Comparison of ENCODE assay signal across 10 cellular contexts in genomic region chr2:55581875-55582547, GRCh38. TPM values are rescaled to one million over a fixed set of nuclear protein-coding genes. Genes with fewer than 3 reads are reported as not detected.
DNase-seq lines count a peak whose midpoint lies in the region; ATAC-seq and TF ChIP-seq lines count a peak whose summit lies in the region.
"Had no signal": no experiment of that assay in that cellular context is flagged by ENCODE, and none has a peak within 500 bp of the region (broad histone marks: within the 10 kb centered on the region; RNA-seq: fewer than 3 reads in every experiment).

No MANE protein-coding gene starts in this region.

- WGBS in sigmoid colon, 2 donors = 70 to 87% methylated on average over 4 of the region's 4 CpGs

- H3K4me3 ChIP-seq in fibroblast of the aortic adventitia (ENCODE audit: low read depth, low read length) = no peak overlapping the region
- H3K4me3 ChIP-seq in sigmoid colon = no peak overlapping the region
- H3K4me3 ChIP-seq: smooth muscle cell had no signal

- ATAC-seq in HG03097 (IDR thresholded peaks at IDR 0.05; ENCODE audit: low FRiP score, unreplicated experiment) (no peak), GM19395 (IDR thresholded peaks at IDR 0.05; ENCODE audit: unreplicated experiment) (no peak), HG02884 (IDR thresholded peaks at IDR 0.05; ENCODE audit: unreplicated experiment) (no peak)

- H3K36me3 ChIP-seq in sigmoid colon = peaks cover 0 to 61% (median 7%) of the 10 kb centered on the region in 4 donors

- DNase-seq in EH (ENCODE audit: low read depth) (peak; percentile 43), NCI-H446 treated with DMSO at 0.1 percent for 48 hours (lab: John Stamatoyannopoulos, UW) (peak; percentile 31), fibroblast of the aortic adventitia (ENCODE audit: low read depth) (peak; percentile 31), sigmoid colon (no peak), NCI-H2196 treated with DMSO at 0.1 percent for 48 hours (lab: John Stamatoyannopoulos, UW; ENCODE audit: unreplicated experiment) (no peak)
- DNase-seq: NCI-H1436 had no signal

- no peak for TF ChIP-seq POLR2A in sigmoid colon (IDR thresholded peaks at IDR 0.05)

- no peak for TF ChIP-seq EP300 in sigmoid colon (IDR thresholded peaks at IDR 0.05)

- H3K9me3 ChIP-seq in sigmoid colon = no peaks in the 10 kb centered on the region

- H3K27me3 ChIP-seq in sigmoid colon = no peaks in the 10 kb centered on the region

- intact Hi-C loops in sigmoid colon (cut with DNase I) = no loop called here

- H3K27ac ChIP-seq in sigmoid colon = peak overlapping the region in 3 of 4 donors; percentile 0 to 53 (median 33)

- H3K4me1 ChIP-seq in sigmoid colon = peaks cover 0 to 21% (median 15%) of the 10 kb centered on the region in 4 donors

- TF ChIP-seq CTCF in fibroblast of the aortic adventitia (IDR thresholded peaks at IDR 0.05; ENCODE audit: insufficient read depth, low read length) = no peak
- TF ChIP-seq CTCF in sigmoid colon (IDR thresholded peaks at IDR 0.05) = no peak

RNA-seq across cellular contexts. Expression of gene PPP4R3B, which starts 35.4 kb away (rescaled TPM):
- total RNA-seq in fibroblast of the aortic adventitia (ENCODE audit: low replicate concordance) (57.1 and 74.9 TPM in 2 replicates), sigmoid colon (10 to 100 TPM; 75.8 to 88.5 (median 78.8) TPM)
- 10 to 100 TPM; 29.4 to 52.0 (median 39.0) TPM for polyA plus RNA-seq in sigmoid colon

Comparison
In these comparisons a context has a peak if more than half of its experiments do, and no peak if none do; other contexts are left out.
1. DNase-seq: peak in EH (single experiment), NCI-H446 treated with DMSO at 0.1 percent for 48 hours (single experiment) and fibroblast of the aortic adventitia (single experiment); none in sigmoid colon (single experiment) and NCI-H2196 treated with DMSO at 0.1 percent for 48 hours (single experiment).